22 cellular contexts compared by ENCODE assay signal in genomic region chr3:173943264-173943663, GRCh38.
"Had no signal": no experiment of that assay in that cellular context is flagged by ENCODE, and none has a peak within 500 bp of the region (broad histone marks: within the 10 kb centered on the region; RNA-seq: fewer than 3 reads in every experiment).

No MANE protein-coding gene starts in this region.

- H3K4me3 Mint-ChIP-seq: activated B cell treated with CpG ODN at 0.5 μM for 24 hours; activated CD4-positive, alpha-beta memory T cell treated with anti-CD3 and anti-CD28 coated beads for 36 hours; activated CD4-positive, alpha-beta T cell treated with anti-CD3 and anti-CD28 coated beads, Interleukin-2, amount 10 ng/mL, durations not matched to agents 7 days and 5 days; activated naive CD8-positive, alpha-beta T cell treated with anti-CD3 and anti-CD28 coated beads, Interleukin-2, amount 10 ng/mL, durations not matched to agents 7 days and 5 days; activated T-cell treated with anti-CD3 and anti-CD28 coated beads, Interleukin-2, amount 50 U/mL, for 72 hours; T-helper 1 cell treated with Interleukin-12 subunit alpha and Interleukin-12 subunit beta and Interleukin-4 antibody, amounts not matched to agents 30 μg/mL and 1 μg/mL, for 36 hours had no signal

- ATAC-seq: activated T-cell treated with anti-CD3 and anti-CD28 coated beads, Interleukin-2, amount 50 U/mL, for 72 hours had no signal

- H3K36me3 Mint-ChIP-seq: activated CD4-positive, alpha-beta memory T cell treated with anti-CD3 and anti-CD28 coated beads for 36 hours; activated naive CD8-positive, alpha-beta T cell treated with anti-CD3 and anti-CD28 coated beads, Interleukin-2, amount 10 ng/mL, durations not matched to agents 7 days and 5 days had no signal

- H3K9ac ChIP-seq: KMS-11 had no signal

- H3K4me3 ChIP-seq: adrenal gland, colonic mucosa, PC-9 had no signal

- H3K4me2 ChIP-seq: KMS-11, PC-9 had no signal

- H3K36me3 ChIP-seq: adrenal gland, colonic mucosa had no signal

- H3K27me3 Mint-ChIP-seq: activated B cell treated with CpG ODN at 0.5 μM for 24 hours; activated CD4-positive, alpha-beta memory T cell treated with anti-CD3 and anti-CD28 coated beads for 36 hours; activated CD4-positive, alpha-beta T cell treated with anti-CD3 and anti-CD28 coated beads, Interleukin-2, amount 10 ng/mL, durations not matched to agents 7 days and 5 days; activated naive CD8-positive, alpha-beta T cell treated with anti-CD3 and anti-CD28 coated beads, Interleukin-2, amount 10 ng/mL, durations not matched to agents 7 days and 5 days had no signal

- DNase-seq: activated B cell treated with CpG ODN at 0.5 μM for 24 hours; activated CD4-positive, alpha-beta memory T cell treated with anti-CD3 and anti-CD28 coated beads for 36 hours; activated CD4-positive, alpha-beta T cell treated with anti-CD3 and anti-CD28 coated beads for 1 hour; activated CD4-positive, alpha-beta T cell treated with anti-CD3 and anti-CD28 coated beads, Interleukin-2, amount 10 ng/mL, durations not matched to agents 7 days and 5 days; activated gamma-delta T cell treated with Interleukin-2 at 50 U/mL for 16 hours; activated naive CD4-positive, alpha-beta T cell treated with anti-CD3 and anti-CD28 coated beads, Interleukin-2, amount 50 U/mL, for 16 hours; activated naive CD8-positive, alpha-beta T cell treated with anti-CD3 and anti-CD28 coated beads, Interleukin-2, amount 10 ng/mL, durations not matched to agents 7 days and 5 days; activated T-cell treated with anti-CD3 and anti-CD28 coated beads for 4 hours; activated T-cell treated with anti-CD3 and anti-CD28 coated beads, Interleukin-2, amount 50 U/mL, for 72 hours; adrenal gland; anterior cingulate cortex; colonic mucosa; NCI-H1092; NCI-H1694 treated with DMSO at 0.1 percent for 48 hours; NCI-H2029 treated with DMSO at 0.1 percent for 48 hours; NCI-H446; NCI-H524; PC-9; SHP77 treated with DMSO at 0.1 percent for 48 hours had no signal

- H3K9me3 Mint-ChIP-seq: activated CD4-positive, alpha-beta memory T cell treated with anti-CD3 and anti-CD28 coated beads for 36 hours; activated CD4-positive, alpha-beta T cell treated with anti-CD3 and anti-CD28 coated beads, Interleukin-2, amount 10 ng/mL, durations not matched to agents 7 days and 5 days; activated naive CD8-positive, alpha-beta T cell treated with anti-CD3 and anti-CD28 coated beads, Interleukin-2, amount 10 ng/mL, durations not matched to agents 7 days and 5 days; activated T-cell treated with anti-CD3 and anti-CD28 coated beads, Interleukin-2, amount 50 U/mL, for 72 hours; activated T-helper 2 cell treated with anti-CD3 and anti-CD28 coated beads, Interferon-gamma antibody, Interleukin-2, Interleukin-4, amounts not matched to agents 10 μg/mL and 5 μg/mL and 100 μg/mL, durations not matched to agents 14 hours and 24 hours and 36 hours; T-helper 1 cell treated with Interleukin-12 subunit alpha and Interleukin-12 subunit beta and Interleukin-4 antibody, amounts not matched to agents 30 μg/mL and 1 μg/mL, for 36 hours had no signal

- H3K4me1 ChIP-seq: adrenal gland, colonic mucosa had no signal

- H3K27ac ChIP-seq: adrenal gland, colonic mucosa, KMS-11, PC-9 had no signal

- H3K4me1 Mint-ChIP-seq: activated B cell treated with CpG ODN at 0.5 μM for 24 hours; activated CD4-positive, alpha-beta T cell treated with anti-CD3 and anti-CD28 coated beads, Interleukin-2, amount 10 ng/mL, durations not matched to agents 7 days and 5 days; activated naive CD8-positive, alpha-beta T cell treated with anti-CD3 and anti-CD28 coated beads, Interleukin-2, amount 10 ng/mL, durations not matched to agents 7 days and 5 days had no signal

- H3K27ac Mint-ChIP-seq: activated B cell treated with CpG ODN at 0.5 μM for 24 hours; activated CD4-positive, alpha-beta memory T cell treated with anti-CD3 and anti-CD28 coated beads for 36 hours; activated CD4-positive, alpha-beta T cell treated with anti-CD3 and anti-CD28 coated beads, Interleukin-2, amount 10 ng/mL, durations not matched to agents 7 days and 5 days; activated naive CD8-positive, alpha-beta T cell treated with anti-CD3 and anti-CD28 coated beads, Interleukin-2, amount 10 ng/mL, durations not matched to agents 7 days and 5 days; activated T-cell treated with anti-CD3 and anti-CD28 coated beads, Interleukin-2, amount 50 U/mL, for 72 hours; activated T-helper 2 cell treated with anti-CD3 and anti-CD28 coated beads, Interferon-gamma antibody, Interleukin-2, Interleukin-4, amounts not matched to agents 10 μg/mL and 5 μg/mL and 100 μg/mL, durations not matched to agents 14 hours and 24 hours and 36 hours; T-helper 1 cell treated with Interleukin-12 subunit alpha and Interleukin-12 subunit beta and Interleukin-4 antibody, amounts not matched to agents 30 μg/mL and 1 μg/mL, for 36 hours had no signal

- H3K27me3 ChIP-seq: adrenal gland, colonic mucosa had no signal

- H2AFZ ChIP-seq: PC-9 had no signal

- H3K9me3 ChIP-seq: adrenal gland, colonic mucosa had no signal
